In the genomic region with DNA sequence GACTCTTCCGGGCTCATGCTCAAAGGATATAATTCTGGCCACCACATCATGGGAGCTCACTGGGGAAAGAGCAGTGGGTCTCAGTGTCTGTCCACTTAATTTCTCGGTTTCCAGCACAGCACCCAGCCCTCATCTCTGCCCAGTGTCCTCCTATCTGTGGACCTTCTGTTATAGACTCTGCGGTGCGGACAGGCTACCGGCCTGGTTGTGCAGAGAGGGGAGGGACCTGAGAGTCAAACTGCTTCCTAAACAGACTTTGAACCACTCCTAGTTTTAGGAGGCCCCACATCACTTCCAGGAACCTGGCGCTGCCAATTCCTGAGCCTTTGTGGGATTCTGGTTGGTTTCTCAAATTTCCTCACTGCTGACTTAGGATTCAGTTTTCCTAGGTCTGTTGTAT, we compare ENCODE assay signal across 13 cellular contexts. TPM values are rescaled to one million over a fixed set of nuclear protein-coding genes. Genes with fewer than 3 reads are reported as not detected.
DNase-seq lines count a peak whose midpoint lies in the region; ATAC-seq and TF ChIP-seq lines count a peak whose summit lies in the region.
"Had no signal": no experiment of that assay in that cellular context is flagged by ENCODE, and none has a peak within 500 bp of the region (broad histone marks: within the 10 kb centered on the region; RNA-seq: fewer than 3 reads in every experiment).

No MANE protein-coding gene starts in this region.

- H3K36me3 Mint-ChIP-seq in T-helper 2 cell treated with Interferon-gamma antibody and Interleukin-4, amounts not matched to agents 5 μg/mL and 100 μg/mL, for 36 hours (ENCODE audit: low read depth), result peaks cover 1% of the 10 kb centered on the region

- no peak overlapping the region for H3K4me3 Mint-ChIP-seq in T-helper 2 cell treated with Interferon-gamma antibody and Interleukin-4, amounts not matched to agents 5 μg/mL and 100 μg/mL, for 36 hours

- no peaks in the 10 kb centered on the region for H3K27me3 Mint-ChIP-seq in T-helper 2 cell treated with Interferon-gamma antibody and Interleukin-4, amounts not matched to agents 5 μg/mL and 100 μg/mL, for 36 hours (ENCODE audit: low read depth)

- no peaks in the 10 kb centered on the region for H3K9me3 Mint-ChIP-seq in T-helper 2 cell treated with Interferon-gamma antibody and Interleukin-4, amounts not matched to agents 5 μg/mL and 100 μg/mL, for 36 hours

- H3K9ac ChIP-seq in HUES64 (ENCODE audit: low read depth, low read length), result peak overlapping the region; percentile 12; the same call in 1 of the 2 replicates

- DNase-seq in T-helper 2 cell treated with Interferon-gamma antibody and Interleukin-4, amounts not matched to agents 5 μg/mL and 100 μg/mL, for 36 hours (ENCODE audit: low spot score), result no peak
- no peak for DNase-seq in T-helper 2 cell
- DNase-seq in epithelial cell of prostate (ENCODE audit: low read depth, low spot score), result no peak
- DNase-seq in osteoblast (ENCODE audit: insufficient read length, low spot score, missing footprints), result no peak
- DNase-seq in HPDE6-E6E7 (ENCODE audit: extremely low spot score), result no peak
- DNase-seq in MG63, result no peak
- DNase-seq: COR-L47; effector memory CD4-positive, alpha-beta T cell; NCI-H1092; NCI-H2227 treated with DMSO at 0.1 percent for 48 hours had no signal

- no peak for ATAC-seq in HG03460 (IDR thresholded peaks at IDR 0.05; ENCODE audit: unreplicated experiment)
- ATAC-seq: gastroesophageal sphincter had no signal

- peak overlapping the region; percentile 36 for H3K27ac Mint-ChIP-seq in T-helper 2 cell treated with Interferon-gamma antibody and Interleukin-4, amounts not matched to agents 5 μg/mL and 100 μg/mL, for 36 hours

- H4K20me1 ChIP-seq in osteoblast (ENCODE audit: insufficient read depth, low read length), result no peaks in the 10 kb centered on the region

- no peak overlapping the region for H3K4me3 ChIP-seq in HUES64 (ENCODE audit: low read length)
- H3K4me3 ChIP-seq in osteoblast (ENCODE audit: insufficient read depth, low read length), result no peak overlapping the region
- H3K4me3 ChIP-seq in MG63, result no peak overlapping the region
- H3K4me3 ChIP-seq: gastroesophageal sphincter had no signal

- H3K27ac ChIP-seq in HUES64 (ENCODE audit: low read depth, low read length), result peak overlapping the region; percentile 4; the same call in 1 of the 2 replicates
- H3K27ac ChIP-seq in epithelial cell of prostate, result peak overlapping the region; percentile 92
- no peak overlapping the region for H3K27ac ChIP-seq in osteoblast (ENCODE audit: low read depth, low read length)

- H3K4me2 ChIP-seq in osteoblast (ENCODE audit: insufficient read depth, low read length), result no peak overlapping the region

- WGBS in HUES64, result 91% methylated on average over 6 of the region's 6 CpGs

- peaks cover 21% of the 10 kb centered on the region for H3K4me1 ChIP-seq in HUES64 (ENCODE audit: insufficient read depth, low read length)
- peaks cover 3% of the 10 kb centered on the region for H3K4me1 ChIP-seq in osteoblast (ENCODE audit: insufficient read depth, low read length)

- no peaks in the 10 kb centered on the region for H3K36me3 ChIP-seq in HUES64 (ENCODE audit: insufficient read depth, low read length)
- H3K36me3 ChIP-seq in osteoblast (ENCODE audit: insufficient read depth, low read length), result no peaks in the 10 kb centered on the region
- H3K36me3 ChIP-seq in MG63, result no peaks in the 10 kb centered on the region
- H3K36me3 ChIP-seq: gastroesophageal sphincter had no signal

- H3K9me3 ChIP-seq in HUES64 (ENCODE audit: insufficient read depth, low read depth, low read length), result no peaks in the 10 kb centered on the region
- no peaks in the 10 kb centered on the region for H3K9me3 ChIP-seq in osteoblast (ENCODE audit: low read depth, low read length)
- H3K9me3 ChIP-seq in MG63, result no peaks in the 10 kb centered on the region
- H3K9me3 ChIP-seq: gastroesophageal sphincter had no signal

- H3K27me3 ChIP-seq in HUES64 (ENCODE audit: insufficient read depth, low read length) (no peaks in the 10 kb centered on the region), osteoblast (ENCODE audit: insufficient read depth, low read length) (no peaks in the 10 kb centered on the region), MG63 (no peaks in the 10 kb centered on the region)
- H3K27me3 ChIP-seq: gastroesophageal sphincter had no signal

- H3K4me1 Mint-ChIP-seq in T-helper 2 cell treated with Interferon-gamma antibody and Interleukin-4, amounts not matched to agents 5 μg/mL and 100 μg/mL, for 36 hours (ENCODE audit: low read depth), result peaks cover 40% of the 10 kb centered on the region

- peak overlapping the region; percentile 16 for H2AFZ ChIP-seq in osteoblast (ENCODE audit: low read length)

- TF ChIP-seq CTCF in osteoblast (IDR thresholded peaks at IDR 0.05; ENCODE audit: extremely low read depth, low read depth, low read length), result no peak

- no peaks in the 10 kb centered on the region for H3K79me2 ChIP-seq in osteoblast (ENCODE audit: insufficient read depth, low read length)

RNA-seq across cellular contexts. Expression of gene MED4, which starts 59.8 kb away (rescaled TPM):
- polyA plus RNA-seq in HUES64 (2013, experiment 1 of 2), result 44.5 TPM
- polyA plus RNA-seq in HUES64 (2013, experiment 2 of 2), result 47.2 TPM
- total RNA-seq in osteoblast, result 21.2 and 26.1 TPM in 2 replicates
- 11.1 and 42.6 TPM in 2 replicates for total RNA-seq in MG63 (2014; rRNA removed; shearing (Covaris generic); ENCODE audit: low replicate concordance)
